ENCODE assay signal across 14 cellular contexts in the genomic region with DNA sequence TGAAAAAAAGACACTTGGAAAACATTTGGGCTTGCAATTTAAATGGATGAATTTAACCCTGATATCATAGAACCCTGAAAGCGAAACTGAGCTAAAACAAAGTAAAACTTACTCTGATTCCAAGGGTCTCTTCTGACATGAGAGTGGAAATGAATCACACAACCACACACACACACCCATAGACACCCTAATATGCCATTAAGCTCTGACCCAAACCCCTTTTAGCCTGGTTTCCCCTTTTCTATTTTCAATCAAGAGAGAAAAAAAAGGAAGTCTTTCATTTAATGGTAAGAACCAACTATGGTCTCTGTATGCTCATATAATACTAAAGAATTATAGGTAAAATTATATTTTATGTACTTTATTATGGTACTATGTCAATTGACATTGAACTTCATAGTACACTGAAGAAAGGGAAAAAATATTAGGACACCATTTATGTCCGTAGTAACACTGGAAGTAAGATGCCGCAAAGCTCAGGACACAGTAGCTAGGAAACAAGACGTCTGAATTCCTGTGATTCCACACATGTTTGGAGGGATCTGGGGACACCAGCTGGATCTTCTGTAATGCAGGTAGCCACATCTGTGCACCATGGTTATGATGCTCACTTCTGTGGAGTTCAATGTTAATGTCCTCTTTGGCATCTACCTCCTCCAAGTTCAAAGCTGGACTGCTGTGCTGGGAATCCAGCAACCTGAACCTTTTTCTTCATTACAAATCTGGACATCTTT.
A peak's percentile ranks its signal among the peaks of the same experiment; 100 is the strongest.
DNase-seq lines count a peak whose midpoint lies in the region; ATAC-seq, FAIRE-seq and TF ChIP-seq lines count a peak whose summit lies in the region.
"Had no signal": no experiment of that assay in that cellular context is flagged by ENCODE, and none has a peak within 500 bp of the region (broad histone marks: within the 10 kb centered on the region; RNA-seq: fewer than 3 reads in every experiment).

No MANE protein-coding gene starts in this region.

- H3K4me1 Mint-ChIP-seq in MCF 10A (ENCODE audit: insufficient read depth, unreplicated experiment) (peaks cover 16% of the 10 kb centered on the region), WTC11 (peaks cover 14% of the 10 kb centered on the region)

- H3K9me3 Mint-ChIP-seq in MCF 10A (ENCODE audit: unreplicated experiment), result no peaks in the 10 kb centered on the region
- no peaks in the 10 kb centered on the region for H3K9me3 Mint-ChIP-seq in WTC11
- H3K9me3 Mint-ChIP-seq: activated T-cell treated with anti-CD3 and anti-CD28 coated beads, Interleukin-2, amount 50 U/mL, for 24 hours; dendritic cell treated with granulocyte-macrophage colony-stimulating factor and Interleukin-4, amounts not matched to agents 40 ng/mL and 50 ng/mL, for 4 days had no signal

- H4K20me1 ChIP-seq in HepG2 (ENCODE audit: insufficient read depth, low read length), result no peaks in the 10 kb centered on the region

- peaks cover 5 to 9% of the 10 kb centered on the region in 2 donors for H3K4me1 ChIP-seq in breast epithelium
- H3K4me1 ChIP-seq in HepG2 (ENCODE audit: insufficient read depth, low read length), result peaks cover 64% of the 10 kb centered on the region
- peaks cover 15% of the 10 kb centered on the region for H3K4me1 ChIP-seq in upper lobe of right lung

- TF ChIP-seq POLR2A in breast epithelium (IDR thresholded peaks at IDR 0.05), result no peak
- TF ChIP-seq POLR2A in HepG2 (IDR thresholded peaks at IDR 0.05; ENCODE audit: insufficient read depth in 1 of 2, low read depth in 2 of 2, low read length in 2 of 2), result no peak

- WGBS in HepG2 (ENCODE audit: low lambda C conversion rate), result 96% methylated on average over 4 of the region's 4 CpGs

- POLR2A ChIA-PET in MCF 10A (lab: Yijun Ruan, JAX) (interaction anchor here (0.5 to 6.4 kb wide), 22 partner anchors 9 to 482 kb away, joined by 3 to 82 read pairs (median 4); a partner anchor contains a TSS), HepG2 (lab: Yijun Ruan, JAX) (interaction anchor here (1.0 to 5.0 kb wide), 8 partner anchors 137 to 480 kb away, joined by 3 to 19 read pairs (median 5); no protein-coding TSS in a partner anchor), WTC11 (lab: Charles Lee) (no interaction called here)

- no peak for FAIRE-seq in HepG2 (lab: Jason Lieb, UNC)

- H3K27me3 Mint-ChIP-seq in MCF 10A (ENCODE audit: insufficient read depth, unreplicated experiment), result no peaks in the 10 kb centered on the region
- no peaks in the 10 kb centered on the region for H3K27me3 Mint-ChIP-seq in WTC11 (ENCODE audit: low read depth)
- H3K27me3 Mint-ChIP-seq: dendritic cell treated with granulocyte-macrophage colony-stimulating factor and Interleukin-4, amounts not matched to agents 40 ng/mL and 50 ng/mL, for 4 days had no signal

- H3K4me3 ChIP-seq in breast epithelium (no peak overlapping the region), HepG2 (replicated peaks in 1 of 3; ENCODE audit: insufficient read depth in 1 of 3, low read depth in 2 of 3, low read length in 3 of 3) (no peak overlapping the region), upper lobe of right lung (no peak overlapping the region)
- H3K4me3 ChIP-seq: adrenal gland, testis had no signal

- H3K27ac ChIP-seq in breast epithelium (peak overlapping the region; percentile 71 to 88), HepG2 (ENCODE audit: extremely low read length, insufficient read depth, low read length) (no peak overlapping the region), upper lobe of right lung (peak overlapping the region; percentile 11)
- H3K27ac ChIP-seq: HL-60, neutrophil had no signal

- ATAC-seq in HepG2 (no peak), upper lobe of right lung (no peak), WTC11 (no peak)

- TF ChIP-seq CTCF in breast epithelium (IDR thresholded peaks at IDR 0.05) (no peak), MCF 10A (IDR thresholded peaks at IDR 0.05; ENCODE audit: unreplicated experiment) (no peak), HepG2 (CRISPR knock-in tag; IDR thresholded peaks at IDR 0.05) (no peak; the same call in 1 of the 2 replicates), upper lobe of right lung (IDR thresholded peaks at IDR 0.05) (no peak), WTC11 (IDR thresholded peaks at IDR 0.05) (no peak)

- no peak overlapping the region for H3K27ac Mint-ChIP-seq in MCF 10A (ENCODE audit: low read depth, unreplicated experiment)
- no peak overlapping the region for H3K27ac Mint-ChIP-seq in WTC11
- H3K27ac Mint-ChIP-seq: activated T-cell treated with anti-CD3 and anti-CD28 coated beads, Interleukin-2, amount 50 U/mL, for 24 hours; dendritic cell treated with granulocyte-macrophage colony-stimulating factor and Interleukin-4, amounts not matched to agents 40 ng/mL and 50 ng/mL, for 4 days had no signal

- H3K27me3 ChIP-seq in breast epithelium (no peaks in the 10 kb centered on the region), HepG2 (ENCODE audit: control insufficient read depth in 1 of 2, insufficient read depth in 2 of 2, low read length in 2 of 2) (no peaks in the 10 kb centered on the region), upper lobe of right lung (no peaks in the 10 kb centered on the region)
- H3K27me3 ChIP-seq: adrenal gland, neutrophil, testis had no signal

- intact Hi-C loops in breast epithelium (cut with DNase I; ENCODE audit: low total_unique reads), result loop anchor here (5.0 to 10.0 kb wide), 2 partner anchors 258 to 275 kb away; no protein-coding TSS in a partner anchor
- intact Hi-C loops in MCF 10A (cut with micrococcal nuclease), result loop anchor here (2.0 to 5.0 kb wide), 4 partner anchors 80 to 258 kb away; no protein-coding TSS in a partner anchor
- intact Hi-C loops in HepG2 (cut with micrococcal nuclease; ENCODE audit: unreplicated experiment), result loop anchor here (5.0 to 10.0 kb wide), 3 partner anchors 150 to 480 kb away; no protein-coding TSS in a partner anchor
- intact Hi-C loops in upper lobe of right lung (cut with DNase I), result loop anchor here (5.0 kb wide), 1 partner anchor 375 kb away; a partner anchor contains a TSS

- no peak overlapping the region for H2AFZ ChIP-seq in HepG2 (ENCODE audit: low read length)

- TF ChIP-seq RAD21 in HepG2 (CRISPR knock-in tag; IDR thresholded peaks at IDR 0.05), result no peak

- no peak overlapping the region for H3K9ac ChIP-seq in HepG2 (ENCODE audit: insufficient read depth, low read depth, low read length)

- no peaks in the 10 kb centered on the region for H3K36me3 ChIP-seq in breast epithelium
- no peaks in the 10 kb centered on the region for H3K36me3 ChIP-seq in HepG2 (replicated peaks in 1 of 2; ENCODE audit: control insufficient read depth in 1 of 2, insufficient read depth in 2 of 2, low read length in 2 of 2)
- no peaks in the 10 kb centered on the region for H3K36me3 ChIP-seq in upper lobe of right lung
- H3K36me3 ChIP-seq: adrenal gland, neutrophil had no signal

- no peaks in the 10 kb centered on the region for H3K79me2 ChIP-seq in HepG2 (ENCODE audit: insufficient read depth, low read length)

- H3K4me3 Mint-ChIP-seq in MCF 10A (ENCODE audit: unreplicated experiment) (no peak overlapping the region), WTC11 (no peak overlapping the region)
- H3K4me3 Mint-ChIP-seq: activated T-cell treated with anti-CD3 and anti-CD28 coated beads, Interleukin-2, amount 50 U/mL, for 24 hours; dendritic cell treated with granulocyte-macrophage colony-stimulating factor and Interleukin-4, amounts not matched to agents 40 ng/mL and 50 ng/mL, for 4 days had no signal

- H3K36me3 Mint-ChIP-seq in MCF 10A (ENCODE audit: insufficient read depth, unreplicated experiment) (no peaks in the 10 kb centered on the region), WTC11 (no peaks in the 10 kb centered on the region)

- peak in 1 of 2 donors; percentile 20 for DNase-seq in breast epithelium (ENCODE audit: low spot score in 2 of 2)
- no peak for DNase-seq in MCF 10A (ENCODE audit: unreplicated experiment)
- peak; percentile 30 for DNase-seq in NCI-H69 (lab: John Stamatoyannopoulos, UW)
- DNase-seq in HepG2 (ENCODE audit: low spot score), result no peak
- DNase-seq in upper lobe of right lung, result no peak
- DNase-seq in NCI-H187 (lab: John Stamatoyannopoulos, UW), result no peak
- DNase-seq in stimulated activated CD8-positive, alpha-beta memory T cell treated with anti-CD3 and anti-CD28 coated beads, Interleukin-4, amount 100 ng/mL, for 48 hours, result no peak
- no peak for DNase-seq in WTC11 (ENCODE audit: low spot score)
- DNase-seq: activated T-cell treated with anti-CD3 and anti-CD28 coated beads, Interleukin-2, amount 50 U/mL, for 24 hours had no signal

- no peak overlapping the region for H3K4me2 ChIP-seq in HepG2 (ENCODE audit: low read depth, low read length)

- no peak for TF ChIP-seq EP300 in HepG2 (IDR thresholded peaks at IDR 0.05; ENCODE audit: low read depth in 2 of 2, low read length in 2 of 2)
- TF ChIP-seq EP300 in HepG2 (CRISPR knock-in tag; IDR thresholded peaks at IDR 0.05; ENCODE audit: borderline replicate concordance), result no peak

- no peaks in the 10 kb centered on the region for H3K9me3 ChIP-seq in breast epithelium
- H3K9me3 ChIP-seq in HepG2 (ENCODE audit: low read length), result no peaks in the 10 kb centered on the region
- H3K9me3 ChIP-seq in upper lobe of right lung, result no peaks in the 10 kb centered on the region
- H3K9me3 ChIP-seq: adrenal gland, neutrophil, testis had no signal

- CTCF ChIA-PET in MCF 10A (lab: Yijun Ruan, JAX) (interaction anchor here (0.5 to 17.5 kb wide), 50 partner anchors 8 to 692 kb away, joined by 3 to 492 read pairs (median 4); a partner anchor contains a TSS), HepG2 (lab: Yijun Ruan, JAX; ENCODE audit: low intra/inter-chr PET ratio, low total read pairs) (interaction anchor here (1.6 kb wide), 1 partner anchor 376 kb away, joined by 8 read pairs; a partner anchor contains a TSS), WTC11 (lab: Charles Lee) (interaction anchor here (1.4 to 4.4 kb wide), 6 partner anchors 265 to 480 kb away, joined by 3 to 20 read pairs (median 6); a partner anchor contains a TSS)

- in situ Hi-C loops in HepG2 (cut with HindIII; ENCODE audit: extremely low pct_ligation_motif_present, low pct_unique_long_range_greater_than_20kb), result loop anchor here (5.0 to 25.0 kb wide), 3 partner anchors 372 to 700 kb away; a partner anchor contains a TSS

- BruUV-seq in MCF 10A (replicated peaks; lab: Mats Ljungman, UMichigan) (no TSS peak), HepG2 (replicated peaks; lab: Mats Ljungman, UMichigan) (no TSS peak)

TF ChIP-seq in WTC11, 78 proteins besides CTCF, POLR2A, EP300 and RAD21 (continues in another document):
- TF ChIP-seq ZNF121 (CRISPR knock-in tag; IDR thresholded peaks at IDR 0.05) (no peak), TCF7 (CRISPR knock-in tag; IDR thresholded peaks at IDR 0.05; ENCODE audit: low read depth) (no peak), ATF1 (CRISPR knock-in tag; IDR thresholded peaks at IDR 0.05) (no peak), ZNF232 (CRISPR knock-in tag; IDR thresholded peaks at IDR 0.05) (no peak), ZNF671 (CRISPR knock-in tag; IDR thresholded peaks at IDR 0.05) (no peak)
